In genomic region chrX:137423241-137423640, GRCh38 we compare ENCODE assay signal across 1 cellular context.
TF ChIP-seq lines count a peak whose summit lies in the region.

No MANE protein-coding gene starts in this region.

TF ChIP-seq in GM23338, 12 proteins besides CTCF, POLR2A, EP300 and RAD21 (continued from another document):
- TF ChIP-seq REST (IDR thresholded peaks at IDR 0.05; ENCODE audit: unreplicated experiment) (no peak), STAT1 (IDR thresholded peaks at IDR 0.05; ENCODE audit: unreplicated experiment) (no peak), ZNF114 (CRISPR knock-in tag; IDR thresholded peaks at IDR 0.05) (no peak), NANOG (IDR thresholded peaks at IDR 0.05; ENCODE audit: borderline replicate concordance) (no peak), ZNF462 (CRISPR knock-in tag; IDR thresholded peaks at IDR 0.05) (no peak), JUNB (IDR thresholded peaks at IDR 0.05; ENCODE audit: unreplicated experiment) (no peak), EZH2 (IDR thresholded peaks at IDR 0.05; ENCODE audit: low read depth, unreplicated experiment) (no peak), CREB1 (CRISPR knock-in tag; IDR thresholded peaks at IDR 0.05; ENCODE audit: low read depth) (no peak), POLR2AphosphoS5 (IDR thresholded peaks at IDR 0.05; ENCODE audit: low read depth) (no peak), ZNF331 (CRISPR knock-in tag; IDR thresholded peaks at IDR 0.05; ENCODE audit: low read depth) (no peak), ETS1 (IDR thresholded peaks at IDR 0.05) (no peak)
